ENCODE assay signal across 1 cellular context in the genomic region with DNA sequence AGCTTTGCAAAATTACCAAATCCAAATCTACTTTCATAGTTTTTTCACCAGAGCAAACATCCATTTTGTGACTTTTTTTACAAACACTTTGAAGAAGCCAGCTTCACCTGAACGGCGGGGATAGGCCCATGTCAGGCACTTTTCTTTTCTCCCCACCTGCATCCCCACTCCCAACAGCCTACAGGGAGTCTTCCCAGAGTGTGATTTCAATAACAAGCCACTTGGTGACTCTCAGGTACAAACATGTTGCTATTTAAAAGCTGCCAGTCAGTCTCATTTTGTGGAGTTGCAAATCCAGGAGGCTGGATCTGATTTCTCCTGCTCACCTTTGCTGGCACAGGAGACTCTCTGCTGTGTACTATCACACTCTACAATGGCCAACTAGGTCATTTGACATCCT.
TF ChIP-seq lines count a peak whose summit lies in the region.

No MANE protein-coding gene starts in this region.

TF ChIP-seq in H1, 55 proteins besides CTCF, POLR2A, EP300 and RAD21:
- TF ChIP-seq TEAD4 (IDR thresholded peaks at IDR 0.05; ENCODE audit: low read depth, low read length) (no peak), RBBP5 (IDR thresholded peaks at IDR 0.05; ENCODE audit: borderline replicate concordance, low read depth, low read length) (no peak), SIRT6 (IDR thresholded peaks at IDR 0.05; ENCODE audit: low read length) (no peak), JUND (IDR thresholded peaks at IDR 0.05; ENCODE audit: low read length) (no peak)
- TF ChIP-seq, protein P1, sequence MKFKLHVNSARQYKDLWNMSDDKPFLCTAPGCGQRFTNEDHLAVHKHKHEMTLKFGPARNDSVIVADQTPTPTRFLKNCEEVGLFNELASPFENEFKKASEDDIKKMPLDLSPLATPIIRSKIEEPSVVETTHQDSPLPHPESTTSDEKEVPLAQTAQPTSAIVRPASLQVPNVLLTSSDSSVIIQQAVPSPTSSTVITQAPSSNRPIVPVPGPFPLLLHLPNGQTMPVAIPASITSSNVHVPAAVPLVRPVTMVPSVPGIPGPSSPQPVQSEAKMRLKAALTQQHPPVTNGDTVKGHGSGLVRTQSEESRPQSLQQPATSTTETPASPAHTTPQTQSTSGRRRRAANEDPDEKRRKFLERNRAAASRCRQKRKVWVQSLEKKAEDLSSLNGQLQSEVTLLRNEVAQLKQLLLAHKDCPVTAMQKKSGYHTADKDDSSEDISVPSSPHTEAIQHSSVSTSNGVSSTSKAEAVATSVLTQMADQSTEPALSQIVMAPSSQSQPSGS (IDR thresholded peaks at IDR 0.05; ENCODE audit: low read length): no peak
- TF ChIP-seq, protein P2, sequence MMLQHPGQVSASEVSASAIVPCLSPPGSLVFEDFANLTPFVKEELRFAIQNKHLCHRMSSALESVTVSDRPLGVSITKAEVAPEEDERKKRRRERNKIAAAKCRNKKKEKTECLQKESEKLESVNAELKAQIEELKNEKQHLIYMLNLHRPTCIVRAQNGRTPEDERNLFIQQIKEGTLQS (IDR thresholded peaks at IDR 0.05; ENCODE audit: insufficient read depth, low read depth, low read length): no peak
